Comparison of ENCODE assay signal across 1 cellular context in genomic region chr6:106287215-106287614, GRCh38.
TF ChIP-seq lines count a peak whose summit lies in the region.

No MANE protein-coding gene starts in this region.

TF ChIP-seq in GM12878, 131 proteins besides CTCF, POLR2A, EP300 and RAD21 (continued from another document):
- TF ChIP-seq, protein P1, sequence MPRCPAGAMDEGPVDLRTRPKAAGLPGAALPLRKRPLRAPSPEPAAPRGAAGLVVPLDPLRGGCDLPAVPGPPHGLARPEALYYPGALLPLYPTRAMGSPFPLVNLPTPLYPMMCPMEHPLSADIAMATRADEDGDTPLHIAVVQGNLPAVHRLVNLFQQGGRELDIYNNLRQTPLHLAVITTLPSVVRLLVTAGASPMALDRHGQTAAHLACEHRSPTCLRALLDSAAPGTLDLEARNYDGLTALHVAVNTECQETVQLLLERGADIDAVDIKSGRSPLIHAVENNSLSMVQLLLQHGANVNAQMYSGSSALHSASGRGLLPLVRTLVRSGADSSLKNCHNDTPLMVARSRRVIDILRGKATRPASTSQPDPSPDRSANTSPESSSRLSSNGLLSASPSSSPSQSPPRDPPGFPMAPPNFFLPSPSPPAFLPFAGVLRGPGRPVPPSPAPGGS (IDR thresholded peaks at IDR 0.05; ENCODE audit: borderline replicate concordance, insufficient read depth, low read depth, low read length, poor library complexity, severe bottlenecking): no peak
- TF ChIP-seq CBFB (IDR thresholded peaks at IDR 0.05; ENCODE audit: low read depth): no peak
- no peak for TF ChIP-seq PKNOX1 (IDR thresholded peaks at IDR 0.05)
- no peak for TF ChIP-seq MEF2B (IDR thresholded peaks at IDR 0.05; ENCODE audit: partially characterized antibody, poor library complexity, severe bottlenecking)
- TF ChIP-seq MYB (IDR thresholded peaks at IDR 0.05; ENCODE audit: borderline replicate concordance, low read depth, low read length): no peak
- TF ChIP-seq, protein P2, sequence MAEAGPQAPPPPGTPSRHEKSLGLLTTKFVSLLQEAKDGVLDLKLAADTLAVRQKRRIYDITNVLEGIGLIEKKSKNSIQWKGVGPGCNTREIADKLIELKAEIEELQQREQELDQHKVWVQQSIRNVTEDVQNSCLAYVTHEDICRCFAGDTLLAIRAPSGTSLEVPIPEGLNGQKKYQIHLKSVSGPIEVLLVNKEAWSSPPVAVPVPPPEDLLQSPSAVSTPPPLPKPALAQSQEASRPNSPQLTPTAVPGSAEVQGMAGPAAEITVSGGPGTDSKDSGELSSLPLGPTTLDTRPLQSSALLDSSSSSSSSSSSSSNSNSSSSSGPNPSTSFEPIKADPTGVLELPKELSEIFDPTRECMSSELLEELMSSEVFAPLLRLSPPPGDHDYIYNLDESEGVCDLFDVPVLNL (IDR thresholded peaks at IDR 0.05; ENCODE audit: low read depth, low read length): no peak
- TF ChIP-seq ZZZ3 (IDR thresholded peaks at IDR 0.05; ENCODE audit: control insufficient read depth, insufficient read length, low read depth): no peak
- no peak for TF ChIP-seq GABPA (IDR thresholded peaks at IDR 0.05; ENCODE audit: low read depth)
- no peak for TF ChIP-seq RCOR1 (conservative IDR thresholded peaks at IDR 0.05; ENCODE audit: low read depth, low read length)
- TF ChIP-seq, protein P3, sequence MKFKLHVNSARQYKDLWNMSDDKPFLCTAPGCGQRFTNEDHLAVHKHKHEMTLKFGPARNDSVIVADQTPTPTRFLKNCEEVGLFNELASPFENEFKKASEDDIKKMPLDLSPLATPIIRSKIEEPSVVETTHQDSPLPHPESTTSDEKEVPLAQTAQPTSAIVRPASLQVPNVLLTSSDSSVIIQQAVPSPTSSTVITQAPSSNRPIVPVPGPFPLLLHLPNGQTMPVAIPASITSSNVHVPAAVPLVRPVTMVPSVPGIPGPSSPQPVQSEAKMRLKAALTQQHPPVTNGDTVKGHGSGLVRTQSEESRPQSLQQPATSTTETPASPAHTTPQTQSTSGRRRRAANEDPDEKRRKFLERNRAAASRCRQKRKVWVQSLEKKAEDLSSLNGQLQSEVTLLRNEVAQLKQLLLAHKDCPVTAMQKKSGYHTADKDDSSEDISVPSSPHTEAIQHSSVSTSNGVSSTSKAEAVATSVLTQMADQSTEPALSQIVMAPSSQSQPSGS (IDR thresholded peaks at IDR 0.05; ENCODE audit: low read length): no peak
